ENCODE assay signal across 1 cellular context in the genomic region with DNA sequence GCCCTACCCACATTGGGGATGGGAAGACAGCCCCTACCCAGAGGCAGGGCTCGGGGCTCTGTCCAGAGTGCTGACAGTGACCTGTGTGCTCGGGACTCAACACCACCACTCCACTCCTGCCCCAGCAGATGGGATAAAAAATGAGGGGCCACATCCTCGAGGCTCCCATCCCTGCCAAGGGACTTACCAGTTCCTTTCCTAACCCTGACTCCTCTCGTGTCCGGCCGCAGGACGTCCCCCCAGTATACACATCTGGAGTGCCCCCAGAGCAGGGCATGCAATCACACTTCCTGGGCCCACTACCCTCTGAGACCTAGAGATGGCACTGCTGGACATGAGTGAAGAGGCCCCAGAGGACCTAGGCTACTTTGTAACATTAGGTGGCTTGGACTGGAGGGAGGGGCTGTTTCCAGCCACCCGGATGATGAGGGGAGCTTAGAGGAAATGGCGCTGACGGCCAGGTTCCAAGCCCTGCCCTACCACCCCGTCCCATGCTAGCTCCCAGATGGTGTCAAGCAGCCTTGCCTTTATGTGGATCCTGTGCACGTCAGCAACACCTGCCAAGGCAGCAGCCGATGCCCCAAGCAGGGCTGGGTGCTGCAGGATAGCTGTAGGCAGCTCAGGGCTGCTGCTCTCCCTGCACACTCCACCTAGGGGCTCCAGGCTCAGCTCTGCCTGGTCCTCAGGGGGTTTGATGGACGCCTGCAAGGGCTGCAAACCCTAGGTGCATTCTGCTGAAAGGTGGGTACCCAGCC.
TF ChIP-seq lines count a peak whose summit lies in the region.

No MANE protein-coding gene starts in this region.

TF ChIP-seq in K562, 482 proteins besides CTCF, POLR2A, EP300 and RAD21 (continued from another document and continues in another):
- TF ChIP-seq MCM2 (IDR thresholded peaks at IDR 0.05; ENCODE audit: low read depth) (no peak), ZNF24 (IDR thresholded peaks at IDR 0.05) (no peak), DDX20 (tag; IDR thresholded peaks at IDR 0.05; ENCODE audit: low read depth) (no peak), TARDBP (IDR thresholded peaks at IDR 0.05) (0 out of 2 replicates have a peak, but pooled peaks have one; percentile 53), TAF15 (IDR thresholded peaks at IDR 0.05; ENCODE audit: low read depth, low read length) (no peak), ZNF75A (CRISPR knock-in tag; IDR thresholded peaks at IDR 0.05) (no peak), ZNF696 (CRISPR knock-in tag; conservative IDR thresholded peaks at IDR 0.05) (no peak), ZNF282 (CRISPR knock-in tag; IDR thresholded peaks at IDR 0.05) (0 out of 2 replicates have a peak, but pooled peaks have one; percentile 65), MECOM (CRISPR knock-in tag; IDR thresholded peaks at IDR 0.05) (no peak), KAT2B (IDR thresholded peaks at IDR 0.05; ENCODE audit: low read depth, low read length) (no peak), ZNF124 (CRISPR knock-in tag; IDR thresholded peaks at IDR 0.05) (no peak), PHF20 (IDR thresholded peaks at IDR 0.05; ENCODE audit: partially characterized antibody) (no peak), BDP1 (IDR thresholded peaks at IDR 0.05; ENCODE audit: insufficient read depth, insufficient read length) (no peak), SIX5 (IDR thresholded peaks at IDR 0.05; ENCODE audit: borderline replicate concordance in 1 of 2, insufficient read depth in 1 of 2, low read depth in 1 of 2, low read length in 2 of 2) (no peak), MCM3 (IDR thresholded peaks at IDR 0.05) (no peak), CCAR2 (IDR thresholded peaks at IDR 0.05; ENCODE audit: low read depth, low read length) (no peak), ZNF232 (CRISPR knock-in tag; IDR thresholded peaks at IDR 0.05) (no peak), STAG1 (CRISPR knock-in tag; IDR thresholded peaks at IDR 0.05; ENCODE audit: borderline replicate concordance) (peak; percentile 34; the same call in 1 of the 2 replicates), ZNF76 (CRISPR knock-in tag; IDR thresholded peaks at IDR 0.05; ENCODE audit: borderline replicate concordance) (no peak), SUPT5H (IDR thresholded peaks at IDR 0.05) (peak; percentile 72), ZNF431 (CRISPR knock-in tag; IDR thresholded peaks at IDR 0.05) (0 out of 2 replicates have a peak, but pooled peaks have one; percentile 40), SPI1 (IDR thresholded peaks at IDR 0.05; ENCODE audit: borderline replicate concordance, low read depth, low read length) (no peak), CXXC5 (CRISPR knock-in tag; IDR thresholded peaks at IDR 0.05) (no peak), FOXK2 (conservative IDR thresholded peaks at IDR 0.05 in 1 of 2, IDR thresholded peaks at IDR 0.05 in 1 of 2; ENCODE audit: low read depth in 2 of 2) (no peak), ZC3H8 (IDR thresholded peaks at IDR 0.05) (no peak), TEAD2 (tag; IDR thresholded peaks at IDR 0.05) (no peak), ZFP1 (CRISPR knock-in tag; IDR thresholded peaks at IDR 0.05) (no peak), PTBP1 (IDR thresholded peaks at IDR 0.05; ENCODE audit: low read depth, low read length) (no peak), NFYB (IDR thresholded peaks at IDR 0.05; ENCODE audit: extremely low read depth, insufficient read length) (no peak), CHD2 (IDR thresholded peaks at IDR 0.05; ENCODE audit: low read depth, low read length) (no peak), HMGN3 (IDR thresholded peaks at IDR 0.05; ENCODE audit: borderline replicate concordance, extremely low read depth, insufficient read length, low read depth, low read length) (no peak)
- TF ChIP-seq, protein P1, sequence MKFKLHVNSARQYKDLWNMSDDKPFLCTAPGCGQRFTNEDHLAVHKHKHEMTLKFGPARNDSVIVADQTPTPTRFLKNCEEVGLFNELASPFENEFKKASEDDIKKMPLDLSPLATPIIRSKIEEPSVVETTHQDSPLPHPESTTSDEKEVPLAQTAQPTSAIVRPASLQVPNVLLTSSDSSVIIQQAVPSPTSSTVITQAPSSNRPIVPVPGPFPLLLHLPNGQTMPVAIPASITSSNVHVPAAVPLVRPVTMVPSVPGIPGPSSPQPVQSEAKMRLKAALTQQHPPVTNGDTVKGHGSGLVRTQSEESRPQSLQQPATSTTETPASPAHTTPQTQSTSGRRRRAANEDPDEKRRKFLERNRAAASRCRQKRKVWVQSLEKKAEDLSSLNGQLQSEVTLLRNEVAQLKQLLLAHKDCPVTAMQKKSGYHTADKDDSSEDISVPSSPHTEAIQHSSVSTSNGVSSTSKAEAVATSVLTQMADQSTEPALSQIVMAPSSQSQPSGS (CRISPR knock-in tag; IDR thresholded peaks at IDR 0.05), result no peak
- TF ChIP-seq, protein P2, sequence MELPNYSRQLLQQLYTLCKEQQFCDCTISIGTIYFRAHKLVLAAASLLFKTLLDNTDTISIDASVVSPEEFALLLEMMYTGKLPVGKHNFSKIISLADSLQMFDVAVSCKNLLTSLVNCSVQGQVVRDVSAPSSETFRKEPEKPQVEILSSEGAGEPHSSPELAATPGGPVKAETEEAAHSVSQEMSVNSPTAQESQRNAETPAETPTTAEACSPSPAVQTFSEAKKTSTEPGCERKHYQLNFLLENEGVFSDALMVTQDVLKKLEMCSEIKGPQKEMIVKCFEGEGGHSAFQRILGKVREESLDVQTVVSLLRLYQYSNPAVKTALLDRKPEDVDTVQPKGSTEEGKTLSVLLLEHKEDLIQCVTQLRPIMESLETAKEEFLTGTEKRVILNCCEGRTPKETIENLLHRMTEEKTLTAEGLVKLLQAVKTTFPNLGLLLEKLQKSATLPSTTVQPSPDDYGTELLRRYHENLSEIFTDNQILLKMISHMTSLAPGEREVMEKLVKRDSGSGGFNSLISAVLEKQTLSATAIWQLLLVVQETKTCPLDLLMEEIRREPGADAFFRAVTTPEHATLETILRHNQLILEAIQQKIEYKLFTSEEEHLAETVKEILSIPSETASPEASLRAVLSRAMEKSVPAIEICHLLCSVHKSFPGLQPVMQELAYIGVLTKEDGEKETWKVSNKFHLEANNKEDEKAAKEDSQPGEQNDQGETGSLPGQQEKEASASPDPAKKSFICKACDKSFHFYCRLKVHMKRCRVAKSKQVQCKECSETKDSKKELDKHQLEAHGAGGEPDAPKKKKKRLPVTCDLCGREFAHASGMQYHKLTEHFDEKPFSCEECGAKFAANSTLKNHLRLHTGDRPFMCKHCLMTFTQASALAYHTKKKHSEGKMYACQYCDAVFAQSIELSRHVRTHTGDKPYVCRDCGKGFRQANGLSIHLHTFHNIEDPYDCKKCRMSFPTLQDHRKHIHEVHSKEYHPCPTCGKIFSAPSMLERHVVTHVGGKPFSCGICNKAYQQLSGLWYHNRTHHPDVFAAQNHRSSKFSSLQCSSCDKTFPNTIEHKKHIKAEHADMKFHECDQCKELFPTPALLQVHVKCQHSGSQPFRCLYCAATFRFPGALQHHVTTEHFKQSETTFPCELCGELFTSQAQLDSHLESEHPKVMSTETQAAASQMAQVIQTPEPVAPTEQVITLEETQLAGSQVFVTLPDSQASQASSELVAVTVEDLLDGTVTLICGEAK (IDR thresholded peaks at IDR 0.05), result no peak
- TF ChIP-seq, protein P2 (CRISPR knock-in tag; IDR thresholded peaks at IDR 0.05), result peak; percentile 63
- TF ChIP-seq, protein P3, sequence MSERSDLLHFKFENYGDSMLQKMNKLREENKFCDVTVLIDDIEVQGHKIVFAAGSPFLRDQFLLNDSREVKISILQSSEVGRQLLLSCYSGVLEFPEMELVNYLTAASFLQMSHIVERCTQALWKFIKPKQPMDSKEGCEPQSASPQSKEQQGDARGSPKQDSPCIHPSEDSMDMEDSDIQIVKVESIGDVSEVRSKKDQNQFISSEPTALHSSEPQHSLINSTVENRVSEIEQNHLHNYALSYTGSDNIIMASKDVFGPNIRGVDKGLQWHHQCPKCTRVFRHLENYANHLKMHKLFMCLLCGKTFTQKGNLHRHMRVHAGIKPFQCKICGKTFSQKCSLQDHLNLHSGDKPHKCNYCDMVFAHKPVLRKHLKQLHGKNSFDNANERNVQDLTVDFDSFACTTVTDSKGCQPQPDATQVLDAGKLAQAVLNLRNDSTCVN (CRISPR knock-in tag; IDR thresholded peaks at IDR 0.05), result no peak
- TF ChIP-seq, protein P4, sequence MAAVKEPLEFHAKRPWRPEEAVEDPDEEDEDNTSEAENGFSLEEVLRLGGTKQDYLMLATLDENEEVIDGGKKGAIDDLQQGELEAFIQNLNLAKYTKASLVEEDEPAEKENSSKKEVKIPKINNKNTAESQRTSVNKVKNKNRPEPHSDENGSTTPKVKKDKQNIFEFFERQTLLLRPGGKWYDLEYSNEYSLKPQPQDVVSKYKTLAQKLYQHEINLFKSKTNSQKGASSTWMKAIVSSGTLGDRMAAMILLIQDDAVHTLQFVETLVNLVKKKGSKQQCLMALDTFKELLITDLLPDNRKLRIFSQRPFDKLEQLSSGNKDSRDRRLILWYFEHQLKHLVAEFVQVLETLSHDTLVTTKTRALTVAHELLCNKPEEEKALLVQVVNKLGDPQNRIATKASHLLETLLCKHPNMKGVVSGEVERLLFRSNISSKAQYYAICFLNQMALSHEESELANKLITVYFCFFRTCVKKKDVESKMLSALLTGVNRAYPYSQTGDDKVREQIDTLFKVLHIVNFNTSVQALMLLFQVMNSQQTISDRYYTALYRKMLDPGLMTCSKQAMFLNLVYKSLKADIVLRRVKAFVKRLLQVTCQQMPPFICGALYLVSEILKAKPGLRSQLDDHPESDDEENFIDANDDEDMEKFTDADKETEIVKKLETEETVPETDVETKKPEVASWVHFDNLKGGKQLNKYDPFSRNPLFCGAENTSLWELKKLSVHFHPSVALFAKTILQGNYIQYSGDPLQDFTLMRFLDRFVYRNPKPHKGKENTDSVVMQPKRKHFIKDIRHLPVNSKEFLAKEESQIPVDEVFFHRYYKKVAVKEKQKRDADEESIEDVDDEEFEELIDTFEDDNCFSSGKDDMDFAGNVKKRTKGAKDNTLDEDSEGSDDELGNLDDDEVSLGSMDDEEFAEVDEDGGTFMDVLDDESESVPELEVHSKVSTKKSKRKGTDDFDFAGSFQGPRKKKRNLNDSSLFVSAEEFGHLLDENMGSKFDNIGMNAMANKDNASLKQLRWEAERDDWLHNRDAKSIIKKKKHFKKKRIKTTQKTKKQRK (IDR thresholded peaks at IDR 0.05; ENCODE audit: borderline replicate concordance, low read depth, low read length), result no peak
- TF ChIP-seq, protein P5, sequence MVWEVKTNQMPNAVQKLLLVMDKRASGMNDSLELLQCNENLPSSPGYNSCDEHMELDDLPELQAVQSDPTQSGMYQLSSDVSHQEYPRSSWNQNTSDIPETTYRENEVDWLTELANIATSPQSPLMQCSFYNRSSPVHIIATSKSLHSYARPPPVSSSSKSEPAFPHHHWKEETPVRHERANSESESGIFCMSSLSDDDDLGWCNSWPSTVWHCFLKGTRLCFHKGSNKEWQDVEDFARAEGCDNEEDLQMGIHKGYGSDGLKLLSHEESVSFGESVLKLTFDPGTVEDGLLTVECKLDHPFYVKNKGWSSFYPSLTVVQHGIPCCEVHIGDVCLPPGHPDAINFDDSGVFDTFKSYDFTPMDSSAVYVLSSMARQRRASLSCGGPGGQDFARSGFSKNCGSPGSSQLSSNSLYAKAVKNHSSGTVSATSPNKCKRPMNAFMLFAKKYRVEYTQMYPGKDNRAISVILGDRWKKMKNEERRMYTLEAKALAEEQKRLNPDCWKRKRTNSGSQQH (CRISPR knock-in tag; IDR thresholded peaks at IDR 0.05), result no peak
- TF ChIP-seq, protein P6, sequence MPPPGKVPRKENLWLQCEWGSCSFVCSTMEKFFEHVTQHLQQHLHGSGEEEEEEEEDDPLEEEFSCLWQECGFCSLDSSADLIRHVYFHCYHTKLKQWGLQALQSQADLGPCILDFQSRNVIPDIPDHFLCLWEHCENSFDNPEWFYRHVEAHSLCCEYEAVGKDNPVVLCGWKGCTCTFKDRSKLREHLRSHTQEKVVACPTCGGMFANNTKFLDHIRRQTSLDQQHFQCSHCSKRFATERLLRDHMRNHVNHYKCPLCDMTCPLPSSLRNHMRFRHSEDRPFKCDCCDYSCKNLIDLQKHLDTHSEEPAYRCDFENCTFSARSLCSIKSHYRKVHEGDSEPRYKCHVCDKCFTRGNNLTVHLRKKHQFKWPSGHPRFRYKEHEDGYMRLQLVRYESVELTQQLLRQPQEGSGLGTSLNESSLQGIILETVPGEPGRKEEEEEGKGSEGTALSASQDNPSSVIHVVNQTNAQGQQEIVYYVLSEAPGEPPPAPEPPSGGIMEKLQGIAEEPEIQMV (tag; conservative IDR thresholded peaks at IDR 0.05; ENCODE audit: low read depth), result no peak
- TF ChIP-seq, protein P7, sequence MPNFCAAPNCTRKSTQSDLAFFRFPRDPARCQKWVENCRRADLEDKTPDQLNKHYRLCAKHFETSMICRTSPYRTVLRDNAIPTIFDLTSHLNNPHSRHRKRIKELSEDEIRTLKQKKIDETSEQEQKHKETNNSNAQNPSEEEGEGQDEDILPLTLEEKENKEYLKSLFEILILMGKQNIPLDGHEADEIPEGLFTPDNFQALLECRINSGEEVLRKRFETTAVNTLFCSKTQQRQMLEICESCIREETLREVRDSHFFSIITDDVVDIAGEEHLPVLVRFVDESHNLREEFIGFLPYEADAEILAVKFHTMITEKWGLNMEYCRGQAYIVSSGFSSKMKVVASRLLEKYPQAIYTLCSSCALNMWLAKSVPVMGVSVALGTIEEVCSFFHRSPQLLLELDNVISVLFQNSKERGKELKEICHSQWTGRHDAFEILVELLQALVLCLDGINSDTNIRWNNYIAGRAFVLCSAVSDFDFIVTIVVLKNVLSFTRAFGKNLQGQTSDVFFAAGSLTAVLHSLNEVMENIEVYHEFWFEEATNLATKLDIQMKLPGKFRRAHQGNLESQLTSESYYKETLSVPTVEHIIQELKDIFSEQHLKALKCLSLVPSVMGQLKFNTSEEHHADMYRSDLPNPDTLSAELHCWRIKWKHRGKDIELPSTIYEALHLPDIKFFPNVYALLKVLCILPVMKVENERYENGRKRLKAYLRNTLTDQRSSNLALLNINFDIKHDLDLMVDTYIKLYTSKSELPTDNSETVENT (CRISPR knock-in tag; IDR thresholded peaks at IDR 0.05), result peak; percentile 52; the same call in 1 of the 2 replicates
